In the genomic region with DNA sequence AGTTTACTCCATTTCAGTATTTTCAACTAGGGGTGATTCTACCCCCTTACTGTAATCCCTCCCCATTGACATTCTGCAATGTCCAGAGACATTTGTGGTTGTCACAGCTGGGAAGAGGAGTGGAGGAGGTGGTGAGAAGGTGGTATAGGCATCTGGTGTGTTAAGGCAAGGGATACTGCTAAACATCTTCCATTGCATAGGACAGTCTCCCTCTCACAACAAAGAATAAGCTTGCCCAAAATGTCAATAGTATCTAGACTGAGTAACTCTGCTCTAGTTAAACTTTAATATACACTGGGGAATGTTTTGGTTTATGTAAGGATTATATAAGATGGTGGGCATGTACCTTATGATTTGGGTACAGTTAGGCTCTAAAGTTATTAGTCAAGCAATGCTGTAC, we compare ENCODE assay signal across 19 cellular contexts.
A peak's percentile ranks its signal among the peaks of the same experiment; 100 is the strongest.
DNase-seq lines count a peak whose midpoint lies in the region; ATAC-seq, FAIRE-seq and TF ChIP-seq lines count a peak whose summit lies in the region.
"Had no signal": no experiment of that assay in that cellular context is flagged by ENCODE, and none has a peak within 500 bp of the region (broad histone marks: within the 10 kb centered on the region; RNA-seq: fewer than 3 reads in every experiment).

No MANE protein-coding gene starts in this region.

- no peaks in the 10 kb centered on the region for H3K79me1 ChIP-seq in mesenchymal stem cell (replicated peaks; ENCODE audit: low read length, poor library complexity, severe bottlenecking)

- no peak overlapping the region for H2AK5ac ChIP-seq in mesenchymal stem cell (ENCODE audit: low read length, severe bottlenecking)

- H3K14ac ChIP-seq in mesenchymal stem cell (ENCODE audit: low read length in 2 of 2): no peak overlapping the region

- H3K4me2 ChIP-seq in HepG2 (ENCODE audit: low read depth, low read length) (peak overlapping the region; percentile 20; the same call in 1 of the 2 replicates), mesenchymal stem cell (ENCODE audit: low read length, poor library complexity, severe bottlenecking) (no peak overlapping the region)
- H3K4me2 ChIP-seq: A549; BLaER1 treated with 17β-estradiol and CSF1 and Interleukin-3, amounts not matched to agents 10 nM and 100 nM had no signal

- H3K9me3 ChIP-seq in HepG2 (ENCODE audit: low read length) (no peaks in the 10 kb centered on the region), right lobe of liver (no peaks in the 10 kb centered on the region), mesenchymal stem cell (ENCODE audit: control insufficient read depth, low read length) (no peaks in the 10 kb centered on the region)
- H3K9me3 ChIP-seq: A549; BLaER1 treated with 17β-estradiol and CSF1 and Interleukin-3, amounts not matched to agents 10 nM and 100 nM; Caco-2 had no signal

- H4K91ac ChIP-seq in mesenchymal stem cell (ENCODE audit: low read length): peak overlapping the region; percentile 39

- H2BK120ac ChIP-seq in mesenchymal stem cell (ENCODE audit: low read depth, low read length): no peak overlapping the region

- no peak overlapping the region for H3K9ac ChIP-seq in HepG2 (ENCODE audit: insufficient read depth, low read depth, low read length)
- no peak overlapping the region for H3K9ac ChIP-seq in mesenchymal stem cell (ENCODE audit: low read length)
- H3K9ac ChIP-seq: BLaER1 treated with 17β-estradiol and CSF1 and Interleukin-3, amounts not matched to agents 10 nM and 100 nM had no signal

- H3K27ac ChIP-seq in HepG2 (ENCODE audit: extremely low read length, insufficient read depth, low read length) (no peak overlapping the region), right lobe of liver (no peak overlapping the region), mesenchymal stem cell (ENCODE audit: low read length, poor library complexity, severe bottlenecking) (no peak overlapping the region)
- H3K27ac ChIP-seq: 22Rv1; A549; BLaER1 treated with 17β-estradiol and CSF1 and Interleukin-3, amounts not matched to agents 10 nM and 100 nM; C4-2B had no signal

- no peak for FAIRE-seq in HepG2 (lab: Jason Lieb, UNC)
- FAIRE-seq: A549, G401.6, GM12891, GM19239 had no signal

- H2BK12ac ChIP-seq in mesenchymal stem cell (ENCODE audit: low read length in 2 of 2): no peak overlapping the region

- H3K79me2 ChIP-seq in HepG2 (ENCODE audit: insufficient read depth, low read length): no peaks in the 10 kb centered on the region

- no peak overlapping the region for H3K4me3 ChIP-seq in HepG2 (replicated peaks in 1 of 3; ENCODE audit: insufficient read depth in 1 of 3, low read depth in 2 of 3, low read length in 3 of 3)
- no peak overlapping the region for H3K4me3 ChIP-seq in right lobe of liver
- no peak overlapping the region for H3K4me3 ChIP-seq in mesenchymal stem cell (ENCODE audit: insufficient read depth in 1 of 2, low read depth in 1 of 2, low read length in 2 of 2)
- H3K4me3 ChIP-seq: A549; BLaER1 treated with 17β-estradiol and CSF1 and Interleukin-3, amounts not matched to agents 10 nM and 100 nM had no signal

- ATAC-seq in HepG2 (peak; percentile 78), right lobe of liver (no peak)
- ATAC-seq: A549; CD8-positive, alpha-beta T cell had no signal

- DNase-seq in HepG2 (ENCODE audit: low spot score) (no peak), right lobe of liver (no peak), mesenchymal stem cell (no peak), HEK293T (ENCODE audit: extremely low spot score) (no peak)
- no peak for DNase-seq in activated naive CD4-positive, alpha-beta T cell treated with anti-CD3 and anti-CD28 coated beads, Interleukin-2, amount 50 U/mL, for 16 hours
- DNase-seq: AML-193; Caco-2; Calu3; CD4-positive, alpha-beta T cell; CD8-positive, alpha-beta T cell; DMS79 treated with DMSO at 0.1 percent for 48 hours; GF-D8 had no signal

- H3K4ac ChIP-seq in mesenchymal stem cell (ENCODE audit: low read depth in 1 of 2, low read length in 2 of 2): no peak overlapping the region

- no peak overlapping the region for H2BK5ac ChIP-seq in mesenchymal stem cell (ENCODE audit: low read depth, low read length, poor library complexity, severe bottlenecking)

- intact Hi-C loops in HepG2 (cut with micrococcal nuclease; ENCODE audit: unreplicated experiment): loop anchor here (5.0 to 10.0 kb wide), 2 partner anchors 43 to 1705 kb away; no protein-coding TSS in a partner anchor
- intact Hi-C loops in right lobe of liver (cut with DNase I): no loop called here

- POLR2A ChIA-PET in HepG2 (lab: Yijun Ruan, JAX) (interaction anchor here (1.0 kb wide), 1 partner anchor 11 kb away, joined by 11 read pairs; no protein-coding TSS in a partner anchor), HEK293T (lab: Yijun Ruan, JAX) (no interaction called here)

- no peak overlapping the region for H2BK15ac ChIP-seq in mesenchymal stem cell (ENCODE audit: low read depth, poor library complexity, severe bottlenecking)

- no peaks in the 10 kb centered on the region for H3K27me3 ChIP-seq in HepG2 (ENCODE audit: control insufficient read depth in 1 of 2, insufficient read depth in 2 of 2, low read length in 2 of 2)
- no peaks in the 10 kb centered on the region for H3K27me3 ChIP-seq in right lobe of liver
- no peaks in the 10 kb centered on the region for H3K27me3 ChIP-seq in mesenchymal stem cell (ENCODE audit: control insufficient read depth in 1 of 2, insufficient read depth in 1 of 2, low read length in 2 of 2)
- H3K27me3 ChIP-seq: BLaER1 treated with 17β-estradiol and CSF1 and Interleukin-3, amounts not matched to agents 10 nM and 100 nM had no signal

- TF ChIP-seq EP300 in HepG2 (IDR thresholded peaks at IDR 0.05; ENCODE audit: low read depth in 2 of 2, low read length in 2 of 2): no peak
- no peak for TF ChIP-seq EP300 in HepG2 (CRISPR knock-in tag; IDR thresholded peaks at IDR 0.05; ENCODE audit: borderline replicate concordance)

- TF ChIP-seq CTCF in HepG2 (CRISPR knock-in tag; IDR thresholded peaks at IDR 0.05) (no peak), right lobe of liver (IDR thresholded peaks at IDR 0.05) (no peak)

- H3K18ac ChIP-seq in mesenchymal stem cell (ENCODE audit: low read depth in 1 of 2, low read length in 2 of 2): no peak overlapping the region

- no peak for TF ChIP-seq POLR2A in HepG2 (IDR thresholded peaks at IDR 0.05; ENCODE audit: insufficient read depth in 1 of 2, low read depth in 2 of 2, low read length in 2 of 2)
- no peak for TF ChIP-seq POLR2A in right lobe of liver (IDR thresholded peaks at IDR 0.05)

- H3K23ac ChIP-seq in mesenchymal stem cell (ENCODE audit: low read length in 2 of 2): no peak overlapping the region

- no TSS peak for BruUV-seq in HepG2 (replicated peaks; lab: Mats Ljungman, UMichigan)

- CTCF ChIA-PET in HepG2 (lab: Yijun Ruan, JAX; ENCODE audit: low intra/inter-chr PET ratio, low total read pairs): interaction anchor here (4.7 kb wide), 1 partner anchor 370 kb away, joined by 51 read pairs; no protein-coding TSS in a partner anchor
- CTCF ChIA-PET in HEK293T (lab: Yijun Ruan, JAX): no interaction called here

- in situ Hi-C loops in HepG2 (cut with HindIII; ENCODE audit: extremely low pct_ligation_motif_present, low pct_unique_long_range_greater_than_20kb): no loop called here

- TF ChIP-seq RAD21 in HepG2 (CRISPR knock-in tag; IDR thresholded peaks at IDR 0.05): no peak

- H3K4me1 ChIP-seq in HepG2 (ENCODE audit: insufficient read depth, low read length) (peaks cover 23% of the 10 kb centered on the region), right lobe of liver (no peaks in the 10 kb centered on the region), mesenchymal stem cell (ENCODE audit: control insufficient read depth, insufficient read depth, low read depth, low read length) (no peaks in the 10 kb centered on the region)
- H3K4me1 ChIP-seq: A549; BLaER1 treated with 17β-estradiol and CSF1 and Interleukin-3, amounts not matched to agents 10 nM and 100 nM; Caco-2 had no signal

- no peak overlapping the region for H4K8ac ChIP-seq in mesenchymal stem cell (ENCODE audit: low read length)

- no peaks in the 10 kb centered on the region for H3K36me3 ChIP-seq in HepG2 (replicated peaks in 1 of 2; ENCODE audit: control insufficient read depth in 1 of 2, insufficient read depth in 2 of 2, low read length in 2 of 2)
- no peaks in the 10 kb centered on the region for H3K36me3 ChIP-seq in right lobe of liver
- no peaks in the 10 kb centered on the region for H3K36me3 ChIP-seq in mesenchymal stem cell (ENCODE audit: control insufficient read depth in 1 of 2, insufficient read depth in 2 of 2, low read depth in 1 of 2, low read length in 2 of 2)
- H3K36me3 ChIP-seq: BLaER1 treated with 17β-estradiol and CSF1 and Interleukin-3, amounts not matched to agents 10 nM and 100 nM had no signal

- H2AFZ ChIP-seq in HepG2 (ENCODE audit: low read length): no peak overlapping the region
- no peak overlapping the region for H2AFZ ChIP-seq in mesenchymal stem cell (ENCODE audit: low read depth, low read length)

- H4K20me1 ChIP-seq in HepG2 (ENCODE audit: insufficient read depth, low read length): no peaks in the 10 kb centered on the region
- H4K20me1 ChIP-seq: BLaER1 treated with 17β-estradiol and CSF1 and Interleukin-3, amounts not matched to agents 10 nM and 100 nM had no signal

TF ChIP-seq in HepG2, 621 proteins besides CTCF, POLR2A, EP300 and RAD21 (continues in another document):
- TF ChIP-seq MXI1 (IDR thresholded peaks at IDR 0.05; ENCODE audit: borderline replicate concordance, low read depth, low read length) (no peak), POGZ (CRISPR knock-in tag; IDR thresholded peaks at IDR 0.05) (peak; percentile 67), ETV5 (CRISPR knock-in tag; IDR thresholded peaks at IDR 0.05; ENCODE audit: borderline replicate concordance) (no peak), LCORL (IDR thresholded peaks at IDR 0.05) (peak; percentile 35; the same call in 1 of the 2 replicates), LCORL (CRISPR knock-in tag; IDR thresholded peaks at IDR 0.05) (no peak), BCL6 (CRISPR knock-in tag; IDR thresholded peaks at IDR 0.05) (0 out of 2 replicates have a peak, but pooled peaks have one; percentile 18), SAP130 (CRISPR knock-in tag; IDR thresholded peaks at IDR 0.05; ENCODE audit: low read depth) (0 out of 2 replicates have a peak, but pooled peaks have one; percentile 31)

TF ChIP-seq in HEK293T, 16 proteins besides CTCF, POLR2A, EP300 and RAD21 (continues in another document):
- TF ChIP-seq FOXK2 (IDR thresholded peaks at IDR 0.05) (no peak), L3MBTL2 (conservative IDR thresholded peaks at IDR 0.05) (no peak), NFRKB (IDR thresholded peaks at IDR 0.05) (no peak), SUZ12 (IDR thresholded peaks at IDR 0.05) (no peak), ARNT (IDR thresholded peaks at IDR 0.05) (no peak), SP1 (IDR thresholded peaks at IDR 0.05) (no peak)
- TF ChIP-seq, protein P1, sequence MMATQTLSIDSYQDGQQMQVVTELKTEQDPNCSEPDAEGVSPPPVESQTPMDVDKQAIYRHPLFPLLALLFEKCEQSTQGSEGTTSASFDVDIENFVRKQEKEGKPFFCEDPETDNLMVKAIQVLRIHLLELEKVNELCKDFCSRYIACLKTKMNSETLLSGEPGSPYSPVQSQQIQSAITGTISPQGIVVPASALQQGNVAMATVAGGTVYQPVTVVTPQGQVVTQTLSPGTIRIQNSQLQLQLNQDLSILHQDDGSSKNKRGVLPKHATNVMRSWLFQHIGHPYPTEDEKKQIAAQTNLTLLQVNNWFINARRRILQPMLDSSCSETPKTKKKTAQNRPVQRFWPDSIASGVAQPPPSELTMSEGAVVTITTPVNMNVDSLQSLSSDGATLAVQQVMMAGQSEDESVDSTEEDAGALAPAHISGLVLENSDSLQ (IDR thresholded peaks at IDR 0.05): no peak
